ENCODE assay signal across 14 cellular contexts in the genomic region with DNA sequence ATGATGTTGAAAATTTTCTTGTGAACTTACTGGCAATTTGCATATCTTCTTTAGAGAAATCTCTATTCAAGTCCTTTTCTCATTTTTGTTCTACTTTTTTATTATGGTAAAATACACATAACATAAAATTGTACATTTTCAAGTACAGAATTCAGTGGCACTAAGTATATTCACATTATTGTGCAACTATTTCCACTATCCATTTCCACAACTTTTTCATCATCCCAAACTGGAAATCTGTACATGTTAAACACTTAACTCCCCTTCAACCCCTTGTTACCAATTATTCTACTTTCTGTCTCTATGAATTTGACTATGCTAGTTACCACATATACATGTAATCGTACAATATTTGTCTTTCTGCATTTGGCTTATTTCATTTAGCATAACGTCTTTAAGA. TPM values are rescaled to one million over a fixed set of nuclear protein-coding genes. Genes with fewer than 3 reads are reported as not detected.
DNase-seq lines count a peak whose midpoint lies in the region; ATAC-seq and TF ChIP-seq lines count a peak whose summit lies in the region.
"Had no signal": no experiment of that assay in that cellular context is flagged by ENCODE, and none has a peak within 500 bp of the region (broad histone marks: within the 10 kb centered on the region; RNA-seq: fewer than 3 reads in every experiment).

No MANE protein-coding gene starts in this region.

- no peak for ATAC-seq in natural killer cell treated with Interleukin-12 subunit alpha and Interleukin-12 subunit beta and Interleukin-15 and Interleukin-18, amount 100 ng/mL, for 72 hours
- ATAC-seq in natural killer cell, result no peak
- ATAC-seq in activated naive CD8-positive, alpha-beta T cell treated with anti-CD3 and anti-CD28 coated beads, Interleukin-2, amount 50 U/mL, for 24 hours, result no peak
- ATAC-seq in HG03039 (IDR thresholded peaks at IDR 0.05; ENCODE audit: unreplicated experiment), result no peak
- no peak for ATAC-seq in Right ventricle myocardium inferior
- ATAC-seq: SK-N-SH treated with all-trans-retinoic acid at 6 μM for 48 hours had no signal

- peak overlapping the region; percentile 80 to 98 for H3K27ac Mint-ChIP-seq in natural killer cell treated with Interleukin-12 subunit alpha and Interleukin-12 subunit beta and Interleukin-15 and Interleukin-18, amount 100 ng/mL, for 72 hours
- H3K27ac Mint-ChIP-seq in natural killer cell (no peak overlapping the region), IgD-negative memory B cell (peak overlapping the region in 1 of 3 donors; percentile 90)
- H3K27ac Mint-ChIP-seq in activated naive CD8-positive, alpha-beta T cell treated with anti-CD3 and anti-CD28 coated beads, Interleukin-2, amount 50 U/mL, for 24 hours, result peak overlapping the region; percentile 3

- peaks cover 12% of the 10 kb centered on the region for H3K36me3 Mint-ChIP-seq in natural killer cell treated with Interleukin-12 subunit alpha and Interleukin-12 subunit beta and Interleukin-15 and Interleukin-18, amount 100 ng/mL, for 72 hours
- H3K36me3 Mint-ChIP-seq in natural killer cell (peaks cover 7% of the 10 kb centered on the region), IgD-negative memory B cell (peaks cover 18% of the 10 kb centered on the region)
- H3K36me3 Mint-ChIP-seq in activated naive CD8-positive, alpha-beta T cell treated with anti-CD3 and anti-CD28 coated beads, Interleukin-2, amount 50 U/mL, for 24 hours (ENCODE audit: low read depth), result peaks cover 49% of the 10 kb centered on the region

- TF ChIP-seq CTCF in natural killer cell (IDR thresholded peaks at IDR 0.05) (no peak), Peyer's patch (IDR thresholded peaks at IDR 0.05) (no peak)

- H3K4me3 ChIP-seq in Peyer's patch, result no peak overlapping the region
- H3K4me3 ChIP-seq: HAP-1 had no signal

- peaks cover 0 to 10% (median 0%) of the 10 kb centered on the region in 4 donors for H3K4me1 ChIP-seq in Peyer's patch

- no peaks in the 10 kb centered on the region for H3K9me3 ChIP-seq in Peyer's patch
- H3K9me3 ChIP-seq: HAP-1 had no signal

- TF ChIP-seq POLR2A in Peyer's patch (IDR thresholded peaks at IDR 0.05), result no peak

- peaks cover 42 to 59% of the 10 kb centered on the region in 2 donors for H3K4me1 Mint-ChIP-seq in natural killer cell treated with Interleukin-12 subunit alpha and Interleukin-12 subunit beta and Interleukin-15 and Interleukin-18, amount 100 ng/mL, for 72 hours (ENCODE audit: low read depth in 2 of 2)
- peaks cover 34 to 61% of the 10 kb centered on the region in 2 donors for H3K4me1 Mint-ChIP-seq in natural killer cell
- H3K4me1 Mint-ChIP-seq in IgD-negative memory B cell, result peaks cover 59 to 61% (median 61%) of the 10 kb centered on the region in 3 donors
- H3K4me1 Mint-ChIP-seq in activated naive CD8-positive, alpha-beta T cell treated with anti-CD3 and anti-CD28 coated beads, Interleukin-2, amount 50 U/mL, for 24 hours, result peaks cover 74% of the 10 kb centered on the region

- no peaks in the 10 kb centered on the region for H3K36me3 ChIP-seq in Peyer's patch

- no peak overlapping the region for H3K27ac ChIP-seq in Peyer's patch

- peak overlapping the region; percentile 51 for H3K4me3 Mint-ChIP-seq in natural killer cell treated with Interleukin-12 subunit alpha and Interleukin-12 subunit beta and Interleukin-15 and Interleukin-18, amount 100 ng/mL, for 72 hours
- H3K4me3 Mint-ChIP-seq in natural killer cell, result no peak overlapping the region
- H3K4me3 Mint-ChIP-seq in IgD-negative memory B cell, result peak overlapping the region in 3 of 4 donors; percentile 2 to 85 (median 44)
- no peak overlapping the region for H3K4me3 Mint-ChIP-seq in activated naive CD8-positive, alpha-beta T cell treated with anti-CD3 and anti-CD28 coated beads, Interleukin-2, amount 50 U/mL, for 24 hours

- no peaks in the 10 kb centered on the region for H3K27me3 Mint-ChIP-seq in natural killer cell treated with Interleukin-12 subunit alpha and Interleukin-12 subunit beta and Interleukin-15 and Interleukin-18, amount 100 ng/mL, for 72 hours
- H3K27me3 Mint-ChIP-seq in natural killer cell (ENCODE audit: low read depth in 2 of 2) (no peaks in the 10 kb centered on the region), IgD-negative memory B cell (no peaks in the 10 kb centered on the region)
- no peaks in the 10 kb centered on the region for H3K27me3 Mint-ChIP-seq in activated naive CD8-positive, alpha-beta T cell treated with anti-CD3 and anti-CD28 coated beads, Interleukin-2, amount 50 U/mL, for 24 hours

- H3K27me3 ChIP-seq in Peyer's patch, result no peaks in the 10 kb centered on the region

- intact Hi-C loops in natural killer cell (cut with micrococcal nuclease), result no loop called here
- intact Hi-C loops in Right ventricle myocardium inferior (cut with DNase I), result no loop called here

- H3K9me3 Mint-ChIP-seq in natural killer cell treated with Interleukin-12 subunit alpha and Interleukin-12 subunit beta and Interleukin-15 and Interleukin-18, amount 100 ng/mL, for 72 hours, result no peaks in the 10 kb centered on the region
- H3K9me3 Mint-ChIP-seq in natural killer cell (no peaks in the 10 kb centered on the region), IgD-negative memory B cell (no peaks in the 10 kb centered on the region)
- no peaks in the 10 kb centered on the region for H3K9me3 Mint-ChIP-seq in activated naive CD8-positive, alpha-beta T cell treated with anti-CD3 and anti-CD28 coated beads, Interleukin-2, amount 50 U/mL, for 24 hours

- DNase-seq in natural killer cell treated with Interleukin-12 subunit alpha and Interleukin-12 subunit beta and Interleukin-15 and Interleukin-18, amount 100 ng/mL, for 72 hours (ENCODE audit: low spot score), result no peak
- DNase-seq in natural killer cell, result no peak
- DNase-seq in activated naive CD8-positive, alpha-beta T cell treated with anti-CD3 and anti-CD28 coated beads, Interleukin-2, amount 50 U/mL, for 24 hours, result no peak
- DNase-seq in Peyer's patch, result no peak
- DNase-seq in Right ventricle myocardium inferior (ENCODE audit: missing footprints), result no peak
- DNase-seq: C1 segment of cervical spinal cord, NCI-H1105 treated with DMSO at 0.1 percent for 48 hours, NCI-H1694, NCI-H2081 treated with DMSO at 0.1 percent for 48 hours, SIG-M5 had no signal

RNA-seq across cellular contexts. Expression of a gene that starts 19.4 kb away (rescaled TPM):
- total RNA-seq in natural killer cell treated with Interleukin-12 subunit alpha and Interleukin-12 subunit beta and Interleukin-15 and Interleukin-18, amount 100 ng/mL, for 72 hours, result 10 to 100 TPM; 82.3 to 97.3 TPM
- total RNA-seq in natural killer cell, result 100 to 1,000 TPM in 1 of 3 donors, 10 to 100 TPM in 2; 92.7 to 127 (median 93.5) TPM
- 70.2 TPM for polyA plus RNA-seq in IgD-negative memory B cell
- 100 to 1,000 TPM in 1 of 4 donors, 10 to 100 TPM in 3; 48.9 to 160 (median 65.6) TPM for total RNA-seq in Peyer's patch
- 66.1 TPM for total RNA-seq in Right ventricle myocardium inferior

Comparison
In these comparisons a context has a peak if more than half of its experiments do, and no peak if none do; other contexts are left out.
1. H3K27ac Mint-ChIP-seq: peak in natural killer cell treated with Interleukin-12 subunit alpha and Interleukin-12 subunit beta and Interleukin-15 and Interleukin-18, amount 100 ng/mL, for 72 hours (2 of 2) and activated naive CD8-positive, alpha-beta T cell treated with anti-CD3 and anti-CD28 coated beads, Interleukin-2, amount 50 U/mL, for 24 hours (single experiment); none in natural killer cell (0 of 2).
2. H3K4me3 Mint-ChIP-seq: peak in natural killer cell treated with Interleukin-12 subunit alpha and Interleukin-12 subunit beta and Interleukin-15 and Interleukin-18, amount 100 ng/mL, for 72 hours (single experiment) and IgD-negative memory B cell (3 of 4); none in natural killer cell (single experiment) and activated naive CD8-positive, alpha-beta T cell treated with anti-CD3 and anti-CD28 coated beads, Interleukin-2, amount 50 U/mL, for 24 hours (single experiment).